ENCODE assay signal across 1 cellular context in the genomic region with DNA sequence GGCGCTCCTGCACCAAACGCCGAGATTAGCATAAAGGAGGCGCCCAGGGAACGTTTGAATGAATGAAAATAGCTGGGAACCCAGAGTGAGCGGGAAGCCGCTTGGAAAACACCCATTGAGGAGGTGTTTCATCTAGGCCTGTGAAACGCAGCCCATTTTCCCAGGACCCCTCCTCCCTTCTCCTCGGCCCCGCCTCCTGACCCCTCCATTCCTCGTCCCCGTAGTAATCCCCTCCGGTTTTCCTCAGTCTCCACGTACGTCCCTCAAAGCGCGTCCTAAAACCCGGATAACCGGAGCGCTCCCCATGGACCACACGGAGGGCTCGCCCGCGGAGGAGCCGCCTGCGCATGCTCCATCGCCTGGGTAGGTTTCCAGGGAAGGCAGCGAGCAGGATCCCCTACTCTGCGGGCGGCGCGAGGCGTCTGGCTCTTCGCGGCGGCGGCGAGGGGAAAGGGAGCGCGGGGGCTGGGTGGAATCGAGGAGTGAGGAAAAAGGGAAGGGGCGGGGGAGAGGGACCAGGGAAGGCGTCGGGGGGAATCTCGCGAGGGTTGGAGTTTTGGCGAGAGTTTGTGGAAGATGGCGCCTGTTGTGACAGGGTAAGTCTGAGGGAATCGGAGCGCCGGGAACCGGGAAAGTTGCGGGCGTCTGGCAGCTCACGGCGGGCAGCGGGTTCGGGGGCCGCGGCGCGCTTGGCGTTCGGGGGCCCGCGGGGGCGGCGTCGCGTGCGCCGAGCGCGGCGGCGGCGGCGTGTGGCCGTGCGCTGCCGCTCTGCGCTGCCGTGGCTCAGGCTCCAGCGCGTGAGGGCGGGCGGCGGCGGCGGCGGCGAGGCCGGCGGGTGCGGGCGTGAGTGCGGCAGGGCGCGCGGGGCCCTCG.
TF ChIP-seq lines count a peak whose summit lies in the region.

A gene (plus strand): TSS at position 562 of the 873 bp plus-strand sequence. CDS start 15 bp downstream, at position 577.

TF ChIP-seq in HepG2, 621 proteins besides CTCF, POLR2A, EP300 and RAD21 (continued from another document and continues in another):
- TF ChIP-seq, protein P1, sequence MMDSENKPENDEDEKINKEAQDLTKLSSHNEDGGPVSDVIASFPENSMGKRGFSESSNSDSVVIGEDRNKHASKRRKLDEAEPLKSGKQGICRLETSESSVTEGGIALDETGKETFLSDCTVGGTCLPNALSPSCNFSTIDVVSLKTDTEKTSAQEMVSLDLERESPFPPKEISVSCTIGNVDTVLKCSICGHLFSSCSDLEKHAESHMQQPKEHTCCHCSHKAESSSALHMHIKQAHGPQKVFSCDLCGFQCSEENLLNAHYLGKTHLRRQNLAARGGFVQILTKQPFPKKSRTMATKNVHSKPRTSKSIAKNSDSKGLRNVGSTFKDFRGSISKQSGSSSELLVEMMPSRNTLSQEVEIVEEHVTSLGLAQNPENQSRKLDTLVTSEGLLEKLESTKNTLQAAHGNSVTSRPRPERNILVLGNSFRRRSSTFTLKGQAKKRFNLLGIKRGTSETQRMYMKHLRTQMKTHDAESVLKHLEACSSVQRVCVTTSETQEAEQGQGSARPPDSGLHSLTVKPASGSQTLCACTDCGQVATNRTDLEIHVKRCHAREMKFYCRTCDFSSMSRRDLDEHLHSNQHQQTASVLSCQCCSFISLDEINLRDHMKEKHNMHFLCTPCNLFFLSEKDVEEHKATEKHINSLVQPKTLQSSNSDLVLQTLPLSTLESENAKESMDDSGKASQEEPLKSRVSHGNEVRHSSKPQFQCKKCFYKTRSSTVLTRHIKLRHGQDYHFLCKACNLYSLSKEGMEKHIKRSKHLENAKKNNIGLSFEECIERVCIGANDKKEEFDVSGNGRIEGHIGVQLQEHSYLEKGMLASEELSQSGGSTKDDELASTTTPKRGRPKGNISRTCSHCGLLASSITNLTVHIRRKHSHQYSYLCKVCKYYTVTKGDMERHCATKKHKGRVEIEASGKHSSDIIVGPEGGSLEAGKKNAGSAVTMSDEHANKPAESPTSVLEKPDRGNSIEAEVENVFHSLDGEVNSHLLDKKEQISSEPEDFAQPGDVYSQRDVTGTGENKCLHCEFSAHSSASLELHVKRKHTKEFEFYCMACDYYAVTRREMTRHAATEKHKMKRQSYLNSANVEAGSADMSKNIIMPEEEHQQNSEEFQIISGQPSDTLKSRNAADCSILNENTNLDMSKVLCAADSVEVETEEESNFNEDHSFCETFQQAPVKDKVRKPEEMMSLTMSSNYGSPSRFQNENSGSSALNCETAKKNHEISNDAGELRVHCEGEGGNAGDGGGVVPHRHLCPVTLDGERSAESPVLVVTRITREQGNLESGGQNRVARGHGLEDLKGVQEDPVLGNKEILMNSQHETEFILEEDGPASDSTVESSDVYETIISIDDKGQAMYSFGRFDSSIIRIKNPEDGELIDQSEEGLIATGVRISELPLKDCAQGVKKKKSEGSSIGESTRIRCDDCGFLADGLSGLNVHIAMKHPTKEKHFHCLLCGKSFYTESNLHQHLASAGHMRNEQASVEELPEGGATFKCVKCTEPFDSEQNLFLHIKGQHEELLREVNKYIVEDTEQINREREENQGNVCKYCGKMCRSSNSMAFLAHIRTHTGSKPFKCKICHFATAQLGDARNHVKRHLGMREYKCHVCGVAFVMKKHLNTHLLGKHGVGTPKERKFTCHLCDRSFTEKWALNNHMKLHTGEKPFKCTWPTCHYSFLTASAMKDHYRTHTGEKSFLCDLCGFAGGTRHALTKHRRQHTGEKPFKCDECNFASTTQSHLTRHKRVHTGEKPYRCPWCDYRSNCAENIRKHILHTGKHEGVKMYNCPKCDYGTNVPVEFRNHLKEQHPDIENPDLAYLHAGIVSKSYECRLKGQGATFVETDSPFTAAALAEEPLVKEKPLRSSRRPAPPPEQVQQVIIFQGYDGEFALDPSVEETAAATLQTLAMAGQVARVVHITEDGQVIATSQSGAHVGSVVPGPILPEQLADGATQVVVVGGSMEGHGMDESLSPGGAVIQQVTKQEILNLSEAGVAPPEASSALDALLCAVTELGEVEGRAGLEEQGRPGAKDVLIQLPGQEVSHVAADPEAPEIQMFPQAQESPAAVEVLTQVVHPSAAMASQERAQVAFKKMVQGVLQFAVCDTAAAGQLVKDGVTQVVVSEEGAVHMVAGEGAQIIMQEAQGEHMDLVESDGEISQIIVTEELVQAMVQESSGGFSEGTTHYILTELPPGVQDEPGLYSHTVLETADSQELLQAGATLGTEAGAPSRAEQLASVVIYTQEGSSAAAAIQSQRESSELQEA (CRISPR knock-in tag; IDR thresholded peaks at IDR 0.05; ENCODE audit: not compliant biosample characterization): no peak
- TF ChIP-seq, protein P2, sequence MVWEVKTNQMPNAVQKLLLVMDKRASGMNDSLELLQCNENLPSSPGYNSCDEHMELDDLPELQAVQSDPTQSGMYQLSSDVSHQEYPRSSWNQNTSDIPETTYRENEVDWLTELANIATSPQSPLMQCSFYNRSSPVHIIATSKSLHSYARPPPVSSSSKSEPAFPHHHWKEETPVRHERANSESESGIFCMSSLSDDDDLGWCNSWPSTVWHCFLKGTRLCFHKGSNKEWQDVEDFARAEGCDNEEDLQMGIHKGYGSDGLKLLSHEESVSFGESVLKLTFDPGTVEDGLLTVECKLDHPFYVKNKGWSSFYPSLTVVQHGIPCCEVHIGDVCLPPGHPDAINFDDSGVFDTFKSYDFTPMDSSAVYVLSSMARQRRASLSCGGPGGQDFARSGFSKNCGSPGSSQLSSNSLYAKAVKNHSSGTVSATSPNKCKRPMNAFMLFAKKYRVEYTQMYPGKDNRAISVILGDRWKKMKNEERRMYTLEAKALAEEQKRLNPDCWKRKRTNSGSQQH (CRISPR knock-in tag; IDR thresholded peaks at IDR 0.05; ENCODE audit: low read depth): peak; percentile 76; the same call in 1 of the 2 replicates
- TF ChIP-seq, protein P3, sequence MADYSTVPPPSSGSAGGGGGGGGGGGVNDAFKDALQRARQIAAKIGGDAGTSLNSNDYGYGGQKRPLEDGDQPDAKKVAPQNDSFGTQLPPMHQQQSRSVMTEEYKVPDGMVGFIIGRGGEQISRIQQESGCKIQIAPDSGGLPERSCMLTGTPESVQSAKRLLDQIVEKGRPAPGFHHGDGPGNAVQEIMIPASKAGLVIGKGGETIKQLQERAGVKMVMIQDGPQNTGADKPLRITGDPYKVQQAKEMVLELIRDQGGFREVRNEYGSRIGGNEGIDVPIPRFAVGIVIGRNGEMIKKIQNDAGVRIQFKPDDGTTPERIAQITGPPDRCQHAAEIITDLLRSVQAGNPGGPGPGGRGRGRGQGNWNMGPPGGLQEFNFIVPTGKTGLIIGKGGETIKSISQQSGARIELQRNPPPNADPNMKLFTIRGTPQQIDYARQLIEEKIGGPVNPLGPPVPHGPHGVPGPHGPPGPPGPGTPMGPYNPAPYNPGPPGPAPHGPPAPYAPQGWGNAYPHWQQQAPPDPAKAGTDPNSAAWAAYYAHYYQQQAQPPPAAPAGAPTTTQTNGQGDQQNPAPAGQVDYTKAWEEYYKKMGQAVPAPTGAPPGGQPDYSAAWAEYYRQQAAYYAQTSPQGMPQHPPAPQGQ (CRISPR knock-in tag; IDR thresholded peaks at IDR 0.05; ENCODE audit: borderline replicate concordance): no peak
- TF ChIP-seq ZNF253 (CRISPR knock-in tag; IDR thresholded peaks at IDR 0.05; ENCODE audit: borderline replicate concordance): no peak
- TF ChIP-seq HOXA5 (CRISPR knock-in tag; IDR thresholded peaks at IDR 0.05): peak; percentile 84
- TF ChIP-seq JDP2 (CRISPR knock-in tag; IDR thresholded peaks at IDR 0.05; ENCODE audit: borderline replicate concordance): no peak
- TF ChIP-seq, protein P4, sequence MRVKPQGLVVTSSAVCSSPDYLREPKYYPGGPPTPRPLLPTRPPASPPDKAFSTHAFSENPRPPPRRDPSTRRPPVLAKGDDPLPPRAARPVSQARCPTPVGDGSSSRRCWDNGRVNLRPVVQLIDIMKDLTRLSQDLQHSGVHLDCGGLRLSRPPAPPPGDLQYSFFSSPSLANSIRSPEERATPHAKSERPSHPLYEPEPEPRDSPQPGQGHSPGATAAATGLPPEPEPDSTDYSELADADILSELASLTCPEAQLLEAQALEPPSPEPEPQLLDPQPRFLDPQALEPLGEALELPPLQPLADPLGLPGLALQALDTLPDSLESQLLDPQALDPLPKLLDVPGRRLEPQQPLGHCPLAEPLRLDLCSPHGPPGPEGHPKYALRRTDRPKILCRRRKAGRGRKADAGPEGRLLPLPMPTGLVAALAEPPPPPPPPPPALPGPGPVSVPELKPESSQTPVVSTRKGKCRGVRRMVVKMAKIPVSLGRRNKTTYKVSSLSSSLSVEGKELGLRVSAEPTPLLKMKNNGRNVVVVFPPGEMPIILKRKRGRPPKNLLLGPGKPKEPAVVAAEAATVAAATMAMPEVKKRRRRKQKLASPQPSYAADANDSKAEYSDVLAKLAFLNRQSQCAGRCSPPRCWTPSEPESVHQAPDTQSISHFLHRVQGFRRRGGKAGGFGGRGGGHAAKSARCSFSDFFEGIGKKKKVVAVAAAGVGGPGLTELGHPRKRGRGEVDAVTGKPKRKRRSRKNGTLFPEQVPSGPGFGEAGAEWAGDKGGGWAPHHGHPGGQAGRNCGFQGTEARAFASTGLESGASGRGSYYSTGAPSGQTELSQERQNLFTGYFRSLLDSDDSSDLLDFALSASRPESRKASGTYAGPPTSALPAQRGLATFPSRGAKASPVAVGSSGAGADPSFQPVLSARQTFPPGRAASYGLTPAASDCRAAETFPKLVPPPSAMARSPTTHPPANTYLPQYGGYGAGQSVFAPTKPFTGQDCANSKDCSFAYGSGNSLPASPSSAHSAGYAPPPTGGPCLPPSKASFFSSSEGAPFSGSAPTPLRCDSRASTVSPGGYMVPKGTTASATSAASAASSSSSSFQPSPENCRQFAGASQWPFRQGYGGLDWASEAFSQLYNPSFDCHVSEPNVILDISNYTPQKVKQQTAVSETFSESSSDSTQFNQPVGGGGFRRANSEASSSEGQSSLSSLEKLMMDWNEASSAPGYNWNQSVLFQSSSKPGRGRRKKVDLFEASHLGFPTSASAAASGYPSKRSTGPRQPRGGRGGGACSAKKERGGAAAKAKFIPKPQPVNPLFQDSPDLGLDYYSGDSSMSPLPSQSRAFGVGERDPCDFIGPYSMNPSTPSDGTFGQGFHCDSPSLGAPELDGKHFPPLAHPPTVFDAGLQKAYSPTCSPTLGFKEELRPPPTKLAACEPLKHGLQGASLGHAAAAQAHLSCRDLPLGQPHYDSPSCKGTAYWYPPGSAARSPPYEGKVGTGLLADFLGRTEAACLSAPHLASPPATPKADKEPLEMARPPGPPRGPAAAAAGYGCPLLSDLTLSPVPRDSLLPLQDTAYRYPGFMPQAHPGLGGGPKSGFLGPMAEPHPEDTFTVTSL (CRISPR knock-in tag; IDR thresholded peaks at IDR 0.05; ENCODE audit: borderline replicate concordance): peak; percentile 27; the same call in 1 of the 2 replicates
- no peak for TF ChIP-seq MAFK (conservative IDR thresholded peaks at IDR 0.05 in 1 of 2, IDR thresholded peaks at IDR 0.05 in 1 of 2; ENCODE audit: low read length in 2 of 2)
- no peak; the same call in 1 of the 2 replicates for TF ChIP-seq FOXA3 (CRISPR knock-in tag; IDR thresholded peaks at IDR 0.05)
- TF ChIP-seq, protein P5, sequence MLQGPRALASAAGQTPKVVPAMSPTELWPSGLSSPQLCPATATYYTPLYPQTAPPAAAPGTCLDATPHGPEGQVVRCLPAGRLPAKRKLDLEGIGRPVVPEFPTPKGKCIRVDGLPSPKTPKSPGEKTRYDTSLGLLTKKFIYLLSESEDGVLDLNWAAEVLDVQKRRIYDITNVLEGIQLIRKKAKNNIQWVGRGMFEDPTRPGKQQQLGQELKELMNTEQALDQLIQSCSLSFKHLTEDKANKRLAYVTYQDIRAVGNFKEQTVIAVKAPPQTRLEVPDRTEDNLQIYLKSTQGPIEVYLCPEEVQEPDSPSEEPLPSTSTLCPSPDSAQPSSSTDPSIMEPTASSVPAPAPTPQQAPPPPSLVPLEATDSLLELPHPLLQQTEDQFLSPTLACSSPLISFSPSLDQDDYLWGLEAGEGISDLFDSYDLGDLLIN (CRISPR knock-in tag; IDR thresholded peaks at IDR 0.05; ENCODE audit: borderline replicate concordance): no peak
- TF ChIP-seq, protein P6, sequence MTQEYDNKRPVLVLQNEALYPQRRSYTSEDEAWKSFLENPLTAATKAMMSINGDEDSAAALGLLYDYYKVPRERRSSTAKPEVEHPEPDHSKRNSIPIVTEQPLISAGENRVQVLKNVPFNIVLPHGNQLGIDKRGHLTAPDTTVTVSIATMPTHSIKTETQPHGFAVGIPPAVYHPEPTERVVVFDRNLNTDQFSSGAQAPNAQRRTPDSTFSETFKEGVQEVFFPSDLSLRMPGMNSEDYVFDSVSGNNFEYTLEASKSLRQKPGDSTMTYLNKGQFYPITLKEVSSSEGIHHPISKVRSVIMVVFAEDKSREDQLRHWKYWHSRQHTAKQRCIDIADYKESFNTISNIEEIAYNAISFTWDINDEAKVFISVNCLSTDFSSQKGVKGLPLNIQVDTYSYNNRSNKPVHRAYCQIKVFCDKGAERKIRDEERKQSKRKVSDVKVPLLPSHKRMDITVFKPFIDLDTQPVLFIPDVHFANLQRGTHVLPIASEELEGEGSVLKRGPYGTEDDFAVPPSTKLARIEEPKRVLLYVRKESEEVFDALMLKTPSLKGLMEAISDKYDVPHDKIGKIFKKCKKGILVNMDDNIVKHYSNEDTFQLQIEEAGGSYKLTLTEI (CRISPR knock-in tag; conservative IDR thresholded peaks at IDR 0.05): no peak
- TF ChIP-seq, protein P7, sequence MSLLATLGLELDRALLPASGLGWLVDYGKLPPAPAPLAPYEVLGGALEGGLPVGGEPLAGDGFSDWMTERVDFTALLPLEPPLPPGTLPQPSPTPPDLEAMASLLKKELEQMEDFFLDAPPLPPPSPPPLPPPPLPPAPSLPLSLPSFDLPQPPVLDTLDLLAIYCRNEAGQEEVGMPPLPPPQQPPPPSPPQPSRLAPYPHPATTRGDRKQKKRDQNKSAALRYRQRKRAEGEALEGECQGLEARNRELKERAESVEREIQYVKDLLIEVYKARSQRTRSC (CRISPR knock-in tag; IDR thresholded peaks at IDR 0.05; ENCODE audit: low read depth): no peak
- no peak for TF ChIP-seq ZBTB3 (CRISPR knock-in tag; IDR thresholded peaks at IDR 0.05; ENCODE audit: borderline replicate concordance, low read depth)
- TF ChIP-seq TGIF2 (CRISPR knock-in tag; IDR thresholded peaks at IDR 0.05): peak; percentile 86
- TF ChIP-seq HMGA1 (CRISPR knock-in tag; conservative IDR thresholded peaks at IDR 0.05): no peak
- TF ChIP-seq KLF13 (CRISPR knock-in tag; IDR thresholded peaks at IDR 0.05): no peak
- TF ChIP-seq ZNF777 (CRISPR knock-in tag; IDR thresholded peaks at IDR 0.05): 0 out of 2 replicates have a peak, but pooled peaks have one; percentile 27
- TF ChIP-seq TAF15 (IDR thresholded peaks at IDR 0.05; ENCODE audit: low read depth, low read length, poor library complexity, severe bottlenecking): no peak
- TF ChIP-seq ZNF589 (CRISPR knock-in tag; conservative IDR thresholded peaks at IDR 0.05): peak; percentile 72; the same call in 1 of the 2 replicates
- peak; percentile 28; the same call in 1 of the 2 replicates for TF ChIP-seq MIER3 (CRISPR knock-in tag; IDR thresholded peaks at IDR 0.05; ENCODE audit: borderline replicate concordance)
- TF ChIP-seq, protein P8, sequence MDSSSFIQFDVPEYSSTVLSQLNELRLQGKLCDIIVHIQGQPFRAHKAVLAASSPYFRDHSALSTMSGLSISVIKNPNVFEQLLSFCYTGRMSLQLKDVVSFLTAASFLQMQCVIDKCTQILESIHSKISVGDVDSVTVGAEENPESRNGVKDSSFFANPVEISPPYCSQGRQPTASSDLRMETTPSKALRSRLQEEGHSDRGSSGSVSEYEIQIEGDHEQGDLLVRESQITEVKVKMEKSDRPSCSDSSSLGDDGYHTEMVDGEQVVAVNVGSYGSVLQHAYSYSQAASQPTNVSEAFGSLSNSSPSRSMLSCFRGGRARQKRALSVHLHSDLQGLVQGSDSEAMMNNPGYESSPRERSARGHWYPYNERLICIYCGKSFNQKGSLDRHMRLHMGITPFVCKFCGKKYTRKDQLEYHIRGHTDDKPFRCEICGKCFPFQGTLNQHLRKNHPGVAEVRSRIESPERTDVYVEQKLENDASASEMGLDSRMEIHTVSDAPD (CRISPR knock-in tag; IDR thresholded peaks at IDR 0.05): no peak
- peak; percentile 41; the same call in 1 of the 2 replicates for TF ChIP-seq NCOR1 (IDR thresholded peaks at IDR 0.05; ENCODE audit: borderline replicate concordance, low read length)
- TF ChIP-seq U2AF2 (IDR thresholded peaks at IDR 0.05; ENCODE audit: low read depth, low read length): no peak
